Comparison of ENCODE assay signal across 1 cellular context in genomic region chr6:142530566-142530965, GRCh38.
TF ChIP-seq lines count a peak whose summit lies in the region.

No MANE protein-coding gene starts in this region.

TF ChIP-seq in GM23338, 12 proteins besides CTCF, POLR2A, EP300 and RAD21 (continued from another document):
- TF ChIP-seq ZNF462 (CRISPR knock-in tag; IDR thresholded peaks at IDR 0.05), result no peak
- no peak for TF ChIP-seq POLR2AphosphoS5 (IDR thresholded peaks at IDR 0.05; ENCODE audit: low read depth)
- TF ChIP-seq STAT1 (IDR thresholded peaks at IDR 0.05; ENCODE audit: unreplicated experiment), result no peak
- TF ChIP-seq NANOG (IDR thresholded peaks at IDR 0.05; ENCODE audit: borderline replicate concordance), result no peak
